In the genomic region with DNA sequence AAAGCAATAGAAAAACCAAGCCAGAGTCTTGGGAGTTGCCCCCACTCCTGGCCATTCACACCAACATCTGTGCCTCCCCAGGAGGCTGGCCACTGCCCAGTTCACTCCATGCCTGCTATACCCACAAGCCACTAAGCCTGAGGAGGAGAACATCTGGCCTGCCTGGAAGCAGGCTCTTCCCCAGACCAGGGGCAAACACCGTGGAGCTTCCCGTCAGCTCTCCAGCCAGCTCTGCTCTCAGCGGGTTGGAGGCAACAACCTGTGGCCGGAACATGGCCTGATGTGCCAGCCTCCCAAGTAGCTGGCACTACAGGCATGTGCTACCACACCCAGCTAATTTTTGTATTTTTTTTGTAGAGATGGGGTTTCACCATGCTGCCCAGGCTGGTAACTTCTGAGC, we compare ENCODE assay signal across 19 cellular contexts. TPM values are rescaled to one million over a fixed set of nuclear protein-coding genes. Genes with fewer than 3 reads are reported as not detected.
A peak's percentile ranks its signal among the peaks of the same experiment; 100 is the strongest.
DNase-seq lines count a peak whose midpoint lies in the region; ATAC-seq and TF ChIP-seq lines count a peak whose summit lies in the region.
"Had no signal": no experiment of that assay in that cellular context is flagged by ENCODE, and none has a peak within 500 bp of the region (broad histone marks: within the 10 kb centered on the region; RNA-seq: fewer than 3 reads in every experiment).

No MANE protein-coding gene starts in this region.

- no peak for TF ChIP-seq CTCF in left ventricle myocardium inferior (IDR thresholded peaks at IDR 0.05; ENCODE audit: borderline replicate concordance)
- no peak for TF ChIP-seq CTCF in RWPE1 (conservative IDR thresholded peaks at IDR 0.05; ENCODE audit: low read depth)
- TF ChIP-seq CTCF in gastrocnemius medialis (IDR thresholded peaks at IDR 0.05 in 4 of 5, conservative IDR thresholded peaks at IDR 0.05 in 1 of 5) = no peak

- H3K9me3 ChIP-seq in left ventricle myocardium inferior (replicated peaks) (peaks cover 15% of the 10 kb centered on the region), MG63 (no peaks in the 10 kb centered on the region), gastrocnemius medialis (no peaks in the 10 kb centered on the region)
- H3K9me3 ChIP-seq: BE2C had no signal

- CTCF ChIA-PET in RWPE1 (lab: Yijun Ruan, JAX) = no interaction called here

- no peak overlapping the region for H3K27ac ChIP-seq in left ventricle myocardium inferior (replicated peaks)
- 0 out of 2 replicates have a peak overlapping the region, but pooled peaks have one; percentile 7 for H3K27ac ChIP-seq in RWPE1
- H3K27ac ChIP-seq in gastrocnemius medialis = no peak overlapping the region

- H3K4me3 ChIP-seq in left ventricle myocardium inferior = no peak overlapping the region
- no peak overlapping the region for H3K4me3 ChIP-seq in MG63
- no peak overlapping the region for H3K4me3 ChIP-seq in gastrocnemius medialis
- H3K4me3 ChIP-seq: GM23338 had no signal

- peak; percentile 47 for DNase-seq in cardiac septum (ENCODE audit: low spot score)
- DNase-seq in left ventricle myocardium inferior = no peak
- DNase-seq in MG63 = peak; percentile 19
- no peak for DNase-seq in RWPE1 (ENCODE audit: low spot score)
- no peak for DNase-seq in NCI-H345 treated with DMSO at 0.1 percent for 48 hours (lab: John Stamatoyannopoulos, UW; ENCODE audit: unreplicated experiment)
- no peak for DNase-seq in gastrocnemius medialis
- no peak for DNase-seq in activated naive CD4-positive, alpha-beta T cell treated with Interleukin-2 at 50 U/mL for 16 hours
- DNase-seq: BE2C; C1 segment of cervical spinal cord; CD4-positive, CD25-positive, alpha-beta regulatory T cell; CD8-positive, alpha-beta memory T cell; COR-L47; DMS153; DMS79; GF-D8; HCEC 1CT; HFFc6 had no signal

- intact Hi-C loops in cardiac septum (cut with DNase I) = no loop called here
- intact Hi-C loops in left ventricle myocardium inferior (cut with micrococcal nuclease) = no loop called here
- intact Hi-C loops in gastrocnemius medialis (cut with DNase I; ENCODE audit: low total_unique reads) = no loop called here

- H3K36me3 ChIP-seq in left ventricle myocardium inferior (no peaks in the 10 kb centered on the region), MG63 (no peaks in the 10 kb centered on the region), gastrocnemius medialis (no peaks in the 10 kb centered on the region)
- H3K36me3 ChIP-seq: BE2C had no signal

- no peak for TF ChIP-seq POLR2A in gastrocnemius medialis (IDR thresholded peaks at IDR 0.05)

- H3K27me3 ChIP-seq in left ventricle myocardium inferior (ENCODE audit: low read depth) (no peaks in the 10 kb centered on the region), MG63 (no peaks in the 10 kb centered on the region), gastrocnemius medialis (no peaks in the 10 kb centered on the region)
- H3K27me3 ChIP-seq: BE2C had no signal

- in situ Hi-C loops in gastrocnemius medialis (cut with MboI; ENCODE audit: low sequenced_read_pairs in 4 of 4) = no loop called here

- POLR2A ChIA-PET in RWPE1 (lab: Yijun Ruan, JAX; ENCODE audit: low non-redundant PET) = no interaction called here

- ATAC-seq in gastrocnemius medialis = no peak
- ATAC-seq: GM23338, HepG2 had no signal

- H3K4me1 ChIP-seq in left ventricle myocardium inferior = no peaks in the 10 kb centered on the region
- no peaks in the 10 kb centered on the region for H3K4me1 ChIP-seq in gastrocnemius medialis
- H3K4me1 ChIP-seq: BE2C had no signal

RNA-seq across cellular contexts. Expression of gene PTPRN2, which starts 9.1 kb away (rescaled TPM):
- total RNA-seq in cardiac septum = 0.92 TPM
- total RNA-seq in left ventricle myocardium inferior = 1.3 TPM
- total RNA-seq in MG63 (2014; rRNA removed; shearing (Covaris generic); ENCODE audit: low replicate concordance) = 0.16 TPM in 1 of 2 replicates, not detected in the other
- total RNA-seq in gastrocnemius medialis = under 1 TPM; 0.66 to 0.85 (median 0.81) TPM

Comparison
In these comparisons a context has a peak if more than half of its experiments do, and no peak if none do; other contexts are left out.
1. DNase-seq: peak in cardiac septum (single experiment) and MG63 (single experiment); none in left ventricle myocardium inferior (single experiment), RWPE1 (single experiment), NCI-H345 treated with DMSO at 0.1 percent for 48 hours (single experiment), gastrocnemius medialis (0 of 2) and activated naive CD4-positive, alpha-beta T cell treated with Interleukin-2 at 50 U/mL for 16 hours (single experiment).